8 cellular contexts compared by ENCODE assay signal in the genomic region with DNA sequence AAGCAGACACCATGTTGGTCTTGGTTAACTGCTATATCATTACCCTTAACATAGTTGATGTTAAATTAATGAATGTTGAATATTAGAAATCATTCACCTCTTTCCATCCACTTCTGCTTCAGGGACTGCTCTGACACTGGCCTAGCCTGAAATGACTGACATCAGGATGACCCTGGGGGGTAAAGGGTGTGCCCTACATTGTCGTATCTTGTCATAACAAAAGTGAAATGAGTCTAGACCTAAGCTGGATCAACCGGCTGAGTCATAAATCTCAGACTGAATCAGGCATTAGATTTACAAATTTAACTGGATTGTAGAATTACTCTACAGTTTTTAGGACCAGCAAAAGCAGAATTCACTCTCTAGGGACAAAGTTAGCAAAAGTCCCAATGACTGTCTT. TPM values are rescaled to one million over a fixed set of nuclear protein-coding genes. Genes with fewer than 3 reads are reported as not detected.
DNase-seq lines count a peak whose midpoint lies in the region; ATAC-seq, FAIRE-seq and TF ChIP-seq lines count a peak whose summit lies in the region.

No MANE protein-coding gene starts in this region.

- FAIRE-seq in endothelial cell of umbilical vein (lab: Jason Lieb, UNC): no peak

- no peaks in the 10 kb centered on the region for H4K20me1 ChIP-seq in endothelial cell of umbilical vein (replicated peaks; ENCODE audit: control insufficient read depth, extremely low read depth, insufficient read depth, low read length)

- TF ChIP-seq CTCF in endothelial cell of umbilical vein (IDR thresholded peaks at IDR 0.05; ENCODE audit: extremely low read depth in 1 of 2, insufficient read depth in 1 of 2, low read depth in 1 of 2, low read length in 2 of 2): no peak

- H3K27me3 ChIP-seq in endothelial cell of umbilical vein (ENCODE audit: control insufficient read depth in 2 of 2, insufficient read depth in 2 of 2, low read length in 2 of 2): no peaks in the 10 kb centered on the region

- CTCF ChIA-PET in endothelial cell of umbilical vein (lab: Charles Lee): interaction anchor here (0.7 to 1.0 kb wide), 3 partner anchors 14 to 342 kb away, joined by 3 to 6 read pairs (median 3); partner anchors contain the start of gene SRGAP1

- H2AFZ ChIP-seq in endothelial cell of umbilical vein (ENCODE audit: low read depth, low read length): peak overlapping the region; percentile 9

- no TSS peak for BruUV-seq in endothelial cell of umbilical vein (replicated peaks; lab: Mats Ljungman, UMichigan)

- no peaks in the 10 kb centered on the region for H3K79me2 ChIP-seq in endothelial cell of umbilical vein (ENCODE audit: control insufficient read depth, insufficient read depth, low read length)

- H3K27ac ChIP-seq in endothelial cell of umbilical vein (ENCODE audit: insufficient read depth, low read depth, low read length): peak overlapping the region; percentile 42

- peak overlapping the region; percentile 75 for H3K4me2 ChIP-seq in endothelial cell of umbilical vein (ENCODE audit: insufficient read depth, low read length)

- H3K36me3 ChIP-seq in endothelial cell of umbilical vein (ENCODE audit: control insufficient read depth in 2 of 2, extremely low read depth in 1 of 2, insufficient read depth in 2 of 2, low read length in 2 of 2): no peaks in the 10 kb centered on the region

- no peaks in the 10 kb centered on the region for H3K9me1 ChIP-seq in endothelial cell of umbilical vein (replicated peaks; ENCODE audit: control insufficient read depth, extremely low read depth, insufficient read depth, low read length)

- no peak overlapping the region for H3K9ac ChIP-seq in endothelial cell of umbilical vein (replicated peaks; ENCODE audit: extremely low read depth, insufficient read depth, low read length)

- dilution Hi-C loops in endothelial cell of umbilical vein (cut with MboI; ENCODE audit: extremely low pct_ligation_motif_present, low sequenced_read_pairs): no loop called here

- H3K4me1 ChIP-seq in endothelial cell of umbilical vein (ENCODE audit: control insufficient read depth, extremely low read depth, insufficient read depth, low read length): peaks cover 32% of the 10 kb centered on the region

- no peak for TF ChIP-seq POLR2A in endothelial cell of umbilical vein (IDR thresholded peaks at IDR 0.05; ENCODE audit: low read depth, low read length)

- H3K9me3 ChIP-seq in endothelial cell of umbilical vein (replicated peaks; ENCODE audit: control insufficient read depth, insufficient read depth, low read length): no peaks in the 10 kb centered on the region

- POLR2A ChIA-PET in endothelial cell of umbilical vein (lab: Charles Lee): no interaction called here

- DNase-seq in endothelial cell of umbilical vein (ENCODE audit: low read depth, low spot score) (peak; percentile 10), NCI-H1436 (lab: John Stamatoyannopoulos, UW) (no peak), T1000 (lab: John Stamatoyannopoulos, UW) (no peak), SK-N-DZ (ENCODE audit: low spot score) (no peak)
- no peak for DNase-seq in effector CD8-positive, alpha-beta T cell (lab: John Stamatoyannopoulos, UW)

- no peak overlapping the region for H3K4me3 ChIP-seq in endothelial cell of umbilical vein (replicated peaks in 1 of 3; ENCODE audit: insufficient read depth in 1 of 3, low read depth in 1 of 3, low read length in 3 of 3)

- intact Hi-C loops in endothelial cell of umbilical vein (cut with micrococcal nuclease): no loop called here

- peak; percentile 45 for ATAC-seq in GM18498 (IDR thresholded peaks at IDR 0.05; ENCODE audit: unreplicated experiment)
- peak; percentile 86 for ATAC-seq in GM21515 (IDR thresholded peaks at IDR 0.05; ENCODE audit: unreplicated experiment)
- ATAC-seq in HG03342 (IDR thresholded peaks at IDR 0.05; ENCODE audit: unreplicated experiment): peak; percentile 92

TF ChIP-seq in endothelial cell of umbilical vein, 7 proteins besides CTCF, POLR2A, EP300 and RAD21:
- TF ChIP-seq FOS (IDR thresholded peaks at IDR 0.05; ENCODE audit: borderline replicate concordance, insufficient read depth, low read length) (peak; percentile 24), MYC (IDR thresholded peaks at IDR 0.05; ENCODE audit: low read depth, low read length) (no peak)

RNA-seq across cellular contexts. Expression of gene KICS2, which starts 35.3 kb away (rescaled TPM):
- total RNA-seq in endothelial cell of umbilical vein: 3.2 and 3.8 TPM in 2 replicates
- 1.4 and 1.6 TPM in 2 replicates for polyA plus RNA-seq in endothelial cell of umbilical vein
- polyA plus RNA-seq in endothelial cell of umbilical vein (2011; cell fraction: cytosol; rRNA removed): 1.7 and 1.9 TPM in 2 replicates
- polyA plus RNA-seq in endothelial cell of umbilical vein (2011; cell fraction: nucleus; rRNA removed): 2.6 and 3.1 TPM in 2 replicates
- 2.1 and 2.2 TPM in 2 replicates for polyA plus RNA-seq in endothelial cell of umbilical vein (2012)
- polyA minus RNA-seq in endothelial cell of umbilical vein: 4.1 and 5.4 TPM in 2 replicates
- 9.0 TPM for polyA minus RNA-seq in endothelial cell of umbilical vein (2011; cell fraction: cytosol; rRNA and poly(A)+ RNA removed)
- 6.2 and 7.7 TPM in 2 replicates for polyA minus RNA-seq in endothelial cell of umbilical vein (2011; cell fraction: nucleus; rRNA and poly(A)+ RNA removed)
- 3.7 and 5.4 TPM in 2 replicates for polyA plus RNA-seq in SK-N-DZ (2014; cell fraction: cytosol; rRNA removed)
- 2.8 and 6.0 TPM in 2 replicates for polyA plus RNA-seq in SK-N-DZ (2014; cell fraction: nucleus; rRNA removed)
